In the genomic region with DNA sequence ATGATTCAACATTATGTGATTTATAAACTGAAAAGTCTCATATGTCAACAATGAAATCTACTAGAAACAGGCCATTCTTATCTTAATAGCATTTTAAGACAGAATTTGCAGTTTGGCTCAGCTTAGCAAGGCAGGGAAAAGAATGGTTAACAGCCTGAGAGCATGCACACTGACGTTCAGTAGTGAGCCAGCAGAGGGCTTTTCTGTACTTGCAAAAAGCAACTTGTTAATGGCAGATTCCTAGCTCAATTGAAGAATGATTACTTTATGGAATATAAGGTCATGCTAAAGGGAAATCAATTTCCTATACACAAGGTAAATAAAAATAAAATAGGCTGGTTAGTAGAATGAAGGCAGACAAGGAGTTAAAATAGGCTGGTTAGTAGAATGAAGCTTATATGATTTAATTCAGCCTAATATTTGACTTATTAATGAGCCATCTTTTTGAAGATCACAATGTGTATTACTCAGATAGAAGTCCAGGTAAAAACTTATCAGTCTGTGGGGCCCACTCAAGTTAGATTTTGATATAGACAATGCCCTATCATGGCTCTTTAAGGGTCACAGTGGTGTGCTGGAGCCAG, we compare ENCODE assay signal across 7 cellular contexts.
A peak's percentile ranks its signal among the peaks of the same experiment; 100 is the strongest.
DNase-seq lines count a peak whose midpoint lies in the region; ATAC-seq and TF ChIP-seq lines count a peak whose summit lies in the region.

No MANE protein-coding gene starts in this region.

- H3K27ac ChIP-seq in dorsolateral prefrontal cortex: no peak overlapping the region

- intact Hi-C loops in dorsolateral prefrontal cortex (cut with DNase I): no loop called here

- no peaks in the 10 kb centered on the region for H3K27me3 ChIP-seq in dorsolateral prefrontal cortex

- no peak overlapping the region for H3K4me3 ChIP-seq in dorsolateral prefrontal cortex

- TF ChIP-seq CTCF in GM12874 (IDR thresholded peaks at IDR 0.05; ENCODE audit: insufficient read depth, low read depth, low read length) (peak; percentile 35; the same call in 1 of the 2 replicates), dorsolateral prefrontal cortex (IDR thresholded peaks at IDR 0.05 in 54 of 56, conservative IDR thresholded peaks at IDR 0.05 in 2 of 56; ENCODE audit: low read depth in 1 of 56, partially characterized antibody in 56 of 56) (peak in 52 of 56 donors; percentile 18 to 67 (median 49))

- DNase-seq in NCI-H748 (lab: John Stamatoyannopoulos, UW; ENCODE audit: unreplicated experiment) (peak; percentile 86), dorsolateral prefrontal cortex (peak in 1 of 10 donors; percentile 36), non-pigmented ciliary epithelial cell (ENCODE audit: low read depth) (peak; percentile 43)
- no peak for DNase-seq in activated CD4-positive, alpha-beta T cell treated with anti-CD3 and anti-CD28 coated beads, Interleukin-2, amount 50 U/mL, for 48 hours
- no peak for DNase-seq in activated CD4-positive, alpha-beta T cell treated with anti-CD3 and anti-CD28 coated beads for 4 hours

- peak; percentile 57 for ATAC-seq in HG02678 (IDR thresholded peaks at IDR 0.05; ENCODE audit: unreplicated experiment)

Comparison
In these comparisons a context has a peak if more than half of its experiments do, and no peak if none do; other contexts are left out.
1. DNase-seq: peak in NCI-H748 (single experiment) and non-pigmented ciliary epithelial cell (single experiment); none in activated CD4-positive, alpha-beta T cell treated with anti-CD3 and anti-CD28 coated beads, Interleukin-2, amount 50 U/mL, for 48 hours (0 of 2) and activated CD4-positive, alpha-beta T cell treated with anti-CD3 and anti-CD28 coated beads for 4 hours (0 of 2).